Comparison of ENCODE assay signal across 8 cellular contexts in the genomic region with DNA sequence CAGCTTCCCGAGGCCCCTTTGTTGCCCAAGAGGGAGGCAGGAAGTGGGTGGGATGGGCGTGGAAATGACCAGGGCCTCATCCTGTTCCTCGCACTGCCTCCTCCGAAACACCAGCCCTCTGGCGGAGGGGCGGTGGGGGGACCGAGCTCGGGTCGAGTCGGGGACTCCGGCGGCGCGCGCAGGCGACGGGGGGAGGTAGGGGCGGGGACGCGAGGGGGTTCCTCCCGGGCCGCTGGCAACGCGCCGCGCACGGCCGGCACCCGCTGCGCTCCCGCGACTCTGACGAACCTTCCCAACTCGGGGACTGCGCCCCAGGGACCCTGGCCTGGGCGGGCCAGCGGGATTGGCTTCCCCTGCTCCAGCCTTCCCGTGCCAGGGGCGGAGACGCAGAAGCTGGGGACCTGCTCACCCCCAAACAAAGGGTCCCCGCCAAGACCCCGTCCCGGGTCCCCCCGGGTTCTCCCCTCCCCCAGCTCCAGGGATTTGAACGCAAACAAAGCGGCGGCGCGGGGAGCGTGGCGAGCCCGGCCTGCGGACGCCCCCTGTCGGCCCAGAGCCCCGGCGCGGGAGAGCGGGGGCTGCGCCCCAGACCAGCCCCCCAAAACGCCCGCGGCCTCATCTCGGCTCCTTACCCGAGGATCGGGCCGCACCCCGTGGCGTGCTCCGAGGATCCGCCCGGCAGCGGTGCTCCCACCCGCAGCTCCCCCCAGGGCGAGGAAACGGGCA. TPM values are rescaled to one million over a fixed set of nuclear protein-coding genes. Genes with fewer than 3 reads are reported as not detected.
DNase-seq lines count a peak whose midpoint lies in the region; ATAC-seq and TF ChIP-seq lines count a peak whose summit lies in the region.

No MANE protein-coding gene starts in this region.

- intact Hi-C loops in stomach (cut with DNase I; ENCODE audit: low total_unique reads) = no loop called here

- H3K4me3 ChIP-seq in epithelial cell of proximal tubule (ENCODE audit: low read depth, low read length) (peak overlapping the region; percentile 91), mononuclear cell (ENCODE audit: low read length) (peak overlapping the region; percentile 56), stomach (peak overlapping the region; percentile 60 to 99 (median 96))

- H3K27me3 ChIP-seq in mononuclear cell (ENCODE audit: insufficient read depth, low read length) (peaks cover 22% of the 10 kb centered on the region), stomach (peaks cover 0 to 22% (median 0%) of the 10 kb centered on the region in 3 donors)

- no peak for TF ChIP-seq EP300 in stomach (IDR thresholded peaks at IDR 0.05)

- peaks cover 28 to 37% (median 33%) of the 10 kb centered on the region in 4 donors for H3K36me3 ChIP-seq in stomach

- no peak for TF ChIP-seq POLR2A in stomach (IDR thresholded peaks at IDR 0.05)

- WGBS in stomach, 5 donors = 0 to 1% (median 0%) methylated on average over 8 to 76 of the region's 76 CpGs

- H3K9me3 ChIP-seq in mononuclear cell (ENCODE audit: low read depth, low read length) = no peaks in the 10 kb centered on the region
- no peaks in the 10 kb centered on the region for H3K9me3 ChIP-seq in stomach

- peak overlapping the region; percentile 91 to 99 (median 97) for H3K27ac ChIP-seq in stomach

- DNase-seq in NCI-H524 (lab: John Stamatoyannopoulos, UW) (peak; percentile 52 to 77), NCI-H524 treated with DMSO at 0.1 percent for 48 hours (lab: John Stamatoyannopoulos, UW) (no peak), NCI-H748 (lab: John Stamatoyannopoulos, UW; ENCODE audit: unreplicated experiment) (peak; percentile 82), activated T-cell treated with anti-CD3 and anti-CD28 coated beads for 48 hours (ENCODE audit: low read depth) (peak; percentile 60), epithelial cell of proximal tubule (ENCODE audit: low read depth) (no peak), stomach (peak; percentile 75)

- TF ChIP-seq CTCF in epithelial cell of proximal tubule (conservative IDR thresholded peaks at IDR 0.05; ENCODE audit: low read depth, low read length) (peak; percentile 67), stomach (IDR thresholded peaks at IDR 0.05) (peak in 5 of 7 experiments; percentile 16 to 71 (median 51))

- ATAC-seq in HG03064 (IDR thresholded peaks at IDR 0.05; ENCODE audit: low read depth, unreplicated experiment) = peak; percentile 36

- H3K4me1 ChIP-seq in mononuclear cell (ENCODE audit: insufficient read depth, low read length) (peaks cover 49% of the 10 kb centered on the region), stomach (peaks cover 57 to 83% (median 73%) of the 10 kb centered on the region in 4 donors)

RNA-seq across cellular contexts. Expression of a gene that starts 1.2 kb away (rescaled TPM):
- total RNA-seq in epithelial cell of proximal tubule = 34.4 and 35.3 TPM in 2 replicates
- total RNA-seq in mononuclear cell = 7.5 TPM
- total RNA-seq in stomach = 10 to 100 TPM; 10.7 to 78.8 (median 24.4) TPM
- 10 to 100 TPM in 1 of 3 donors, 1 to 10 TPM in 2; 5.7 to 15.8 (median 8.0) TPM for polyA plus RNA-seq in stomach

RNA-seq across cellular contexts. Expression of a gene that starts 10.9 kb away (rescaled TPM):
- total RNA-seq in epithelial cell of proximal tubule (31.9 and 54.8 TPM in 2 replicates), mononuclear cell (4.3 TPM), stomach (10 to 100 TPM in 3 of 5 donors, 1 to 10 TPM in 2; 2.8 to 32.1 (median 11.3) TPM)
- polyA plus RNA-seq in stomach = 10 to 100 TPM; 11.5 to 18.0 (median 14.1) TPM

RNA-seq across cellular contexts. Expression of a gene that starts 24.9 kb away (rescaled TPM):
- total RNA-seq in epithelial cell of proximal tubule (0.22 and 1.1 TPM in 2 replicates), mononuclear cell (2.2 TPM), stomach (1 to 10 TPM in 4 of 5 donors, not detected in 1; 1.3 to 3.6 (median 2.0) TPM)
- polyA plus RNA-seq in stomach = 1 to 10 TPM in 2 of 3 donors, under 1 TPM in 1; 1.00 to 2.9 (median 2.4) TPM

RNA-seq across cellular contexts. Expression of a gene that starts 52.6 kb away (rescaled TPM):
- 8.2 and 10.6 TPM in 2 replicates for total RNA-seq in epithelial cell of proximal tubule
- total RNA-seq in mononuclear cell = 15.6 TPM
- total RNA-seq in stomach = 100 to 1,000 TPM in 1 of 5 donors, 10 to 100 TPM in 3, 1 to 10 TPM in 1; 6.2 to 107 (median 23.3) TPM
- polyA plus RNA-seq in stomach = 1 to 10 TPM; 4.6 to 8.4 (median 6.3) TPM

Comparison
In these comparisons a context has a peak if more than half of its experiments do, and no peak if none do; other contexts are left out.
1. DNase-seq: peak in NCI-H524 (2 of 2), NCI-H748 (single experiment), activated T-cell treated with anti-CD3 and anti-CD28 coated beads for 48 hours (single experiment) and stomach (single experiment); none in NCI-H524 treated with DMSO at 0.1 percent for 48 hours (single experiment) and epithelial cell of proximal tubule (single experiment).
2. Peak in every context shown above with its lines, with median percentiles within 50 percentile points of each other: H3K4me3 ChIP-seq.